In genomic region chr3:6753536-6753935, GRCh38 we compare ENCODE assay signal across 19 cellular contexts.
DNase-seq lines count a peak whose midpoint lies in the region; ATAC-seq and TF ChIP-seq lines count a peak whose summit lies in the region.
"Had no signal": no experiment of that assay in that cellular context is flagged by ENCODE, and none has a peak within 500 bp of the region (broad histone marks: within the 10 kb centered on the region; RNA-seq: fewer than 3 reads in every experiment).

No MANE protein-coding gene starts in this region.

- POLR2A ChIA-PET in OCI-LY7 (lab: Charles Lee) (interaction anchor here (0.6 to 1.0 kb wide), 2 partner anchors 10 to 1267 kb away, joined by 3 to 4 read pairs; no protein-coding TSS in a partner anchor), RWPE1 (lab: Yijun Ruan, JAX; ENCODE audit: low non-redundant PET) (no interaction called here)

- H3K4me2 ChIP-seq in OCI-LY7 (ENCODE audit: low read length) = no peak overlapping the region
- H3K4me2 ChIP-seq: BLaER1, GM23338 had no signal

- ATAC-seq in activated naive CD4-positive, alpha-beta T cell treated with anti-CD3 and anti-CD28 coated beads, Interleukin-2, amount 50 U/mL, for 72 hours = no peak
- ATAC-seq: CD8-positive, alpha-beta T cell; GM12878; GM23338; HCT116 had no signal

- no peaks in the 10 kb centered on the region for H3K36me3 Mint-ChIP-seq in activated naive CD4-positive, alpha-beta T cell treated with anti-CD3 and anti-CD28 coated beads, Interleukin-2, amount 50 U/mL, for 72 hours
- H3K36me3 Mint-ChIP-seq: CD4-positive, CD25-positive, alpha-beta regulatory T cell; CD8-positive, alpha-beta T cell had no signal

- H3K9me3 Mint-ChIP-seq in activated naive CD4-positive, alpha-beta T cell treated with anti-CD3 and anti-CD28 coated beads, Interleukin-2, amount 50 U/mL, for 72 hours = peaks cover 26 to 28% of the 10 kb centered on the region in 2 donors

- no peaks in the 10 kb centered on the region for H4K20me1 ChIP-seq in OCI-LY7 (ENCODE audit: insufficient read depth, low read length)
- H4K20me1 ChIP-seq: BLaER1 had no signal

- H3K9ac ChIP-seq in colonic mucosa (ENCODE audit: low read depth in 2 of 2, low read length in 2 of 2) = no peak overlapping the region
- H3K9ac ChIP-seq: BLaER1 had no signal

- H3K9me2 ChIP-seq in OCI-LY7 (ENCODE audit: insufficient read depth, low read length) = no peaks in the 10 kb centered on the region

- H3K9me3 ChIP-seq in OCI-LY7 (ENCODE audit: low read length) (peaks cover 9% of the 10 kb centered on the region; the same call in 1 of the 2 replicates), colonic mucosa (no peaks in the 10 kb centered on the region), tibial artery (peaks cover 0 to 4% (median 0%) of the 10 kb centered on the region in 3 donors)

- no peaks in the 10 kb centered on the region for H3K27me3 ChIP-seq in colonic mucosa
- H3K27me3 ChIP-seq in tibial artery = no peaks in the 10 kb centered on the region
- H3K27me3 ChIP-seq: BLaER1 had no signal

- CTCF ChIA-PET in OCI-LY7 (lab: Charles Lee; ENCODE audit: unreplicated experiment) (no interaction called here), RWPE1 (lab: Yijun Ruan, JAX) (no interaction called here)

- DNase-seq in OCI-LY7 (ENCODE audit: low spot score) (no peak), colonic mucosa (peak; percentile 73), mucosa of gallbladder (ENCODE audit: low spot score) (peak; percentile 20), RWPE1 (ENCODE audit: low spot score) (no peak), tibial artery (no peak)
- no peak for DNase-seq in activated naive CD4-positive, alpha-beta T cell treated with anti-CD3 and anti-CD28 coated beads, Interleukin-2, amount 50 U/mL, for 72 hours (ENCODE audit: low spot score in 2 of 2)
- DNase-seq: Caco-2; CD4-positive, CD25-positive, alpha-beta regulatory T cell; CD8-positive, alpha-beta T cell; DMS153; DND-41; H9 had no signal

- intact Hi-C loops in OCI-LY7 (cut with micrococcal nuclease; ENCODE audit: unreplicated experiment) = loop anchor here (10.0 kb wide), 1 partner anchor 1611 kb away; no protein-coding TSS in a partner anchor
- intact Hi-C loops in colonic mucosa (cut with DNase I) = no loop called here
- intact Hi-C loops in tibial artery (cut with DNase I; ENCODE audit: low total_unique reads) = no loop called here

- H2AFZ ChIP-seq in OCI-LY7 (ENCODE audit: low read length) = peak overlapping the region; percentile 14; the same call in 1 of the 2 replicates
- H2AFZ ChIP-seq: GM23338 had no signal

- H3K27ac Mint-ChIP-seq in activated naive CD4-positive, alpha-beta T cell treated with anti-CD3 and anti-CD28 coated beads, Interleukin-2, amount 50 U/mL, for 72 hours = no peak overlapping the region
- H3K27ac Mint-ChIP-seq: B cell; CD4-positive, CD25-positive, alpha-beta regulatory T cell; CD8-positive, alpha-beta T cell; GM23338 had no signal

- H3K27ac ChIP-seq in OCI-LY7 (ENCODE audit: low read depth, low read length, poor library complexity, severe bottlenecking) = no peak overlapping the region
- no peak overlapping the region for H3K27ac ChIP-seq in colonic mucosa
- no peak overlapping the region for H3K27ac ChIP-seq in RWPE1
- H3K27ac ChIP-seq in tibial artery = no peak overlapping the region
- H3K27ac ChIP-seq: 22Rv1, BLaER1, C4-2B had no signal

- no peaks in the 10 kb centered on the region for H3K36me3 ChIP-seq in OCI-LY7 (ENCODE audit: insufficient read depth, low read length)
- H3K36me3 ChIP-seq in colonic mucosa = no peaks in the 10 kb centered on the region
- no peaks in the 10 kb centered on the region for H3K36me3 ChIP-seq in tibial artery
- H3K36me3 ChIP-seq: BLaER1 had no signal

- no peak for TF ChIP-seq CTCF in OCI-LY7 (conservative IDR thresholded peaks at IDR 0.05; ENCODE audit: low read length)
- TF ChIP-seq CTCF in colonic mucosa (IDR thresholded peaks at IDR 0.05) = no peak
- no peak for TF ChIP-seq CTCF in RWPE1 (conservative IDR thresholded peaks at IDR 0.05; ENCODE audit: low read depth)
- no peak for TF ChIP-seq CTCF in tibial artery (IDR thresholded peaks at IDR 0.05)

- H3K4me1 ChIP-seq in OCI-LY7 (ENCODE audit: insufficient read depth, low read length, poor library complexity, severe bottlenecking) (no peaks in the 10 kb centered on the region), colonic mucosa (peaks cover 12% of the 10 kb centered on the region), tibial artery (no peaks in the 10 kb centered on the region)
- H3K4me1 ChIP-seq: BLaER1, Caco-2 had no signal

- no TSS peak for BruUV-seq in OCI-LY7 (replicated peaks; lab: Mats Ljungman, UMichigan)

- H3K4me3 ChIP-seq in OCI-LY7 (ENCODE audit: low read depth, low read length, poor library complexity, severe bottlenecking) (no peak overlapping the region), colonic mucosa (no peak overlapping the region), tibial artery (no peak overlapping the region)
- H3K4me3 ChIP-seq: BLaER1, GM12878, GM23338 had no signal

- no peaks in the 10 kb centered on the region for H3K79me2 ChIP-seq in OCI-LY7 (ENCODE audit: insufficient read depth, low read depth, low read length)

Comparison
In these comparisons a context has a peak if more than half of its experiments do, and no peak if none do; other contexts are left out.
1. DNase-seq: peak in colonic mucosa (single experiment) and mucosa of gallbladder (single experiment); none in OCI-LY7 (single experiment), activated naive CD4-positive, alpha-beta T cell treated with anti-CD3 and anti-CD28 coated beads, Interleukin-2, amount 50 U/mL, for 72 hours (0 of 2), RWPE1 (single experiment) and tibial artery (0 of 2).